8 cellular contexts compared by ENCODE assay signal in genomic region chr19:18021121-18021755, GRCh38. TPM values are rescaled to one million over a fixed set of nuclear protein-coding genes. Genes with fewer than 3 reads are reported as not detected.
A peak's percentile ranks its signal among the peaks of the same experiment; 100 is the strongest.
DNase-seq lines count a peak whose midpoint lies in the region; ATAC-seq and TF ChIP-seq lines count a peak whose summit lies in the region.

No MANE protein-coding gene starts in this region.

- H3K9me3 ChIP-seq in DOHH2 (ENCODE audit: control insufficient read depth, insufficient read depth, low read length), result no peaks in the 10 kb centered on the region
- H3K9me3 ChIP-seq in Peyer's patch, result no peaks in the 10 kb centered on the region

- ATAC-seq in left cardiac atrium (peak; percentile 46 to 67), HG02759 (IDR thresholded peaks at IDR 0.05; ENCODE audit: unreplicated experiment) (no peak), HG02884 (IDR thresholded peaks at IDR 0.05; ENCODE audit: unreplicated experiment) (no peak)

- TF ChIP-seq CTCF in DOHH2 (IDR thresholded peaks at IDR 0.05; ENCODE audit: low read depth, low read length, poor library complexity, severe bottlenecking) (no peak), Peyer's patch (IDR thresholded peaks at IDR 0.05) (no peak)

- H3K4me1 ChIP-seq in DOHH2 (ENCODE audit: control insufficient read depth, low read length) (peaks cover 40% of the 10 kb centered on the region), Peyer's patch (peaks cover 0 to 46% (median 39%) of the 10 kb centered on the region in 4 donors)

- DNase-seq in Peyer's patch, result peak; percentile 80 to 89 (median 86)
- peak; percentile 92 for DNase-seq in left cardiac atrium
- no peak for DNase-seq in NCI-H1436 treated with DMSO at 0.1 percent for 48 hours (lab: John Stamatoyannopoulos, UW)

- H3K36me3 Mint-ChIP-seq in activated naive CD4-positive, alpha-beta T cell treated with anti-CD3 and anti-CD28 coated beads, Interleukin-2, amount 50 U/mL, for 24 hours, result no peaks in the 10 kb centered on the region

- no peak overlapping the region for H3K27ac ChIP-seq in DOHH2 (ENCODE audit: low read depth, low read length)
- peak overlapping the region; percentile 85 to 91 (median 88) for H3K27ac ChIP-seq in Peyer's patch
- H3K27ac ChIP-seq in skin epidermis, result peak overlapping the region in 20 of 21 experiments; percentile 33 to 97 (median 82)

- no peaks in the 10 kb centered on the region for H4K20me1 ChIP-seq in DOHH2 (ENCODE audit: control insufficient read depth, insufficient read depth, low read depth, low read length)

- H3K4me3 Mint-ChIP-seq in activated naive CD4-positive, alpha-beta T cell treated with anti-CD3 and anti-CD28 coated beads, Interleukin-2, amount 50 U/mL, for 24 hours, result peak overlapping the region; percentile 34

- H3K4me2 ChIP-seq in DOHH2 (ENCODE audit: low read length), result peak overlapping the region; percentile 97

- no peak for TF ChIP-seq POLR2A in Peyer's patch (IDR thresholded peaks at IDR 0.05)

- 0 out of 2 replicates have a peak, but pooled peaks cover 4% of the 10 kb centered on the region for H3F3A ChIP-seq in DOHH2 (ENCODE audit: control insufficient read depth, insufficient read depth)

- H3K9me2 ChIP-seq in DOHH2 (replicated peaks; ENCODE audit: control insufficient read depth, low read length), result no peaks in the 10 kb centered on the region

- H3K27me3 ChIP-seq in DOHH2 (ENCODE audit: control insufficient read depth, low read length) (no peaks in the 10 kb centered on the region), Peyer's patch (no peaks in the 10 kb centered on the region)

- no peaks in the 10 kb centered on the region for H3K27me3 Mint-ChIP-seq in activated naive CD4-positive, alpha-beta T cell treated with anti-CD3 and anti-CD28 coated beads, Interleukin-2, amount 50 U/mL, for 24 hours

- peaks cover 69% of the 10 kb centered on the region for H3K4me1 Mint-ChIP-seq in activated naive CD4-positive, alpha-beta T cell treated with anti-CD3 and anti-CD28 coated beads, Interleukin-2, amount 50 U/mL, for 24 hours

- H3K4me3 ChIP-seq in DOHH2 (ENCODE audit: low read length) (peak overlapping the region; percentile 74), Peyer's patch (no peak overlapping the region), skin epidermis (peak overlapping the region in 1 of 7 experiments; percentile 9)

- intact Hi-C loops in left cardiac atrium (cut with DNase I), result no loop called here

- no peaks in the 10 kb centered on the region for H3K9me3 Mint-ChIP-seq in activated naive CD4-positive, alpha-beta T cell treated with anti-CD3 and anti-CD28 coated beads, Interleukin-2, amount 50 U/mL, for 24 hours

- H3K27ac Mint-ChIP-seq in activated naive CD4-positive, alpha-beta T cell treated with anti-CD3 and anti-CD28 coated beads, Interleukin-2, amount 50 U/mL, for 24 hours, result peak overlapping the region; percentile 43

- no peaks in the 10 kb centered on the region for H3K36me3 ChIP-seq in DOHH2 (ENCODE audit: control insufficient read depth, low read length)
- no peaks in the 10 kb centered on the region for H3K36me3 ChIP-seq in Peyer's patch

- peaks cover 21% of the 10 kb centered on the region for H3K79me2 ChIP-seq in DOHH2 (ENCODE audit: control insufficient read depth, low read length)

RNA-seq across cellular contexts. Expression of gene ARRDC2, which starts 13.3 kb away (rescaled TPM):
- total RNA-seq in Peyer's patch (10 to 100 TPM; 26.8 to 94.9 (median 29.4) TPM), left cardiac atrium (10 to 100 TPM; 14.8 to 21.6 TPM)

RNA-seq across cellular contexts. Expression of gene KCNN1, which starts 54.3 kb away (rescaled TPM):
- total RNA-seq in Peyer's patch, result not detected
- total RNA-seq in left cardiac atrium, result 1 to 10 TPM; 1.7 to 1.8 TPM

Comparison
In these comparisons a context has a peak if more than half of its experiments do, and no peak if none do; other contexts are left out.
1. ATAC-seq: peak in left cardiac atrium (2 of 2); none in HG02759 (single experiment) and HG02884 (single experiment).